Comparison of ENCODE assay signal across 8 cellular contexts in the genomic region with DNA sequence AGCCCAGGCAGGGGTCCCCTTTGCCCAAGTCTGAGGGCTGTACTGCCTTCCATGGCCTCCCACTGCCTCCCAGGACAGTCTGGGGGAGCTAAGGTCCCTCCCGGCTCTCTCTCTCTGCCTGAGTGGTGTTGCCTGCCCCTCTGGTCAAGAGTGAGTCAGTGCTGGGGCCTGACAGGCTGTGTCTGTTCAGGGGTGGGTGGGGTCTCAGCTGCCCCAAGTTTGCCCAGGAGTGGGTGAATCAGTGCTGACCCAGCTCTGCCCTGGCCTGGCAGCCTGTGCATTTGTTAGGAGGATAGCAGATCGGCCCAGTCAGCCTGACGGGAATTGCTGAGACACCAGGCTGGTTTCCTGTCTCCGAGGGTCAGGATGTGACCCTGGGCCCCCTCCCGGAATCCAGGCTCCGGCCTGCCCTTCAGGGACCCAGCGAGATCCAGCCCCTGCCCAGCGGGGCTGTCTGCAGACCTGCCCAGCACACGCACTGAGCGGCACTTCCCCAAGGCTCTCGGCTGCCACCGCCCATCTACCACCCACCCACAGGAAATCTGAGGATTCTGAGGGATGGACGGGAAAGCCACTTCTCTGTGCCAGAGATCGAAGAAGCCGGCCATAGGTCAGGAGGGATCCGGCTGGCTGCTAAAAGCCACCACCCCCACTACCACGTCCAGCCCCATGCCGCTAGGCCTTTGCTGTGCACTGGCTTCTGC. TPM values are rescaled to one million over a fixed set of nuclear protein-coding genes. Genes with fewer than 3 reads are reported as not detected.
DNase-seq lines count a peak whose midpoint lies in the region; ATAC-seq and TF ChIP-seq lines count a peak whose summit lies in the region.

No MANE protein-coding gene starts in this region.

- peaks cover 0 to 12% of the 10 kb centered on the region in 2 donors for H3K36me3 ChIP-seq in lung (ENCODE audit: control insufficient read depth in 2 of 2, insufficient read depth in 2 of 2, low read length in 2 of 2)
- H3K36me3 ChIP-seq in thyroid gland = no peaks in the 10 kb centered on the region
- H3K36me3 ChIP-seq in WERI-Rb-1 = no peaks in the 10 kb centered on the region

- peaks cover 16 to 27% of the 10 kb centered on the region in 2 donors for H3K4me1 ChIP-seq in lung (ENCODE audit: control insufficient read depth in 2 of 2, insufficient read depth in 2 of 2, low read length in 2 of 2)
- peaks cover 29 to 56% of the 10 kb centered on the region in 2 donors for H3K4me1 ChIP-seq in thyroid gland

- no peak for TF ChIP-seq POLR2A in thyroid gland (IDR thresholded peaks at IDR 0.05)

- no peak overlapping the region for H3K4me3 ChIP-seq in lung
- H3K4me3 ChIP-seq in thyroid gland (replicated peaks in 1 of 3) = no peak overlapping the region
- no peak overlapping the region for H3K4me3 ChIP-seq in WERI-Rb-1 (ENCODE audit: low read depth, low read length)

- TF ChIP-seq CTCF in lung (IDR thresholded peaks at IDR 0.05; ENCODE audit: control extremely low read depth, extremely low read depth) (no peak), thyroid gland (IDR thresholded peaks at IDR 0.05) (no peak), WERI-Rb-1 (IDR thresholded peaks at IDR 0.05; ENCODE audit: low read depth, low read length) (no peak)

- H3K27ac ChIP-seq in lung (ENCODE audit: low read depth in 1 of 2, low read length in 1 of 2) = peak overlapping the region; percentile 79 to 96
- peak overlapping the region; percentile 65 to 80 (median 75) for H3K27ac ChIP-seq in thyroid gland
- no peak overlapping the region for H3K27ac ChIP-seq in WERI-Rb-1

- peak; percentile 99 for DNase-seq in LHCN-M2 (ENCODE audit: low read depth)
- DNase-seq in dermis blood vessel endothelial cell = peak; percentile 98
- peak; percentile 79 for DNase-seq in lung (ENCODE audit: low spot score)
- DNase-seq in thyroid gland = peak; percentile 44 to 64
- DNase-seq in occipital lobe (lab: John Stamatoyannopoulos, UW) = no peak
- no peak for DNase-seq in DMS53 (lab: John Stamatoyannopoulos, UW)
- no peak for DNase-seq in WERI-Rb-1
- DNase-seq in stimulated activated CD4-positive, alpha-beta T cell treated with anti-CD3 and anti-CD28 coated beads, Interleukin-2, amount 100 ng/mL, for 48 hours = no peak

- WGBS in lung, 2 donors = 22 to 32% methylated on average over 18 of the region's 18 CpGs
- WGBS in thyroid gland, 2 donors = 60 to 65% methylated on average over 8 to 15 of the region's 18 CpGs

- intact Hi-C loops in thyroid gland (cut with DNase I) = no loop called here

- ATAC-seq in lung (ENCODE audit: insufficient read depth, low FRiP score) = peak; percentile 87

- H3K9me3 ChIP-seq in lung (ENCODE audit: control insufficient read depth in 2 of 2, insufficient read depth in 1 of 2, low read length in 1 of 2) = no peaks in the 10 kb centered on the region
- H3K9me3 ChIP-seq in thyroid gland = no peaks in the 10 kb centered on the region
- peaks cover 2% of the 10 kb centered on the region for H3K9me3 ChIP-seq in WERI-Rb-1 (ENCODE audit: severe bottlenecking)

- H3K27me3 ChIP-seq in lung (ENCODE audit: control insufficient read depth, insufficient read depth) (no peaks in the 10 kb centered on the region), thyroid gland (no peaks in the 10 kb centered on the region), WERI-Rb-1 (ENCODE audit: insufficient read depth, low read depth, severe bottlenecking) (no peaks in the 10 kb centered on the region)

RNA-seq across cellular contexts. Expression of gene ENG, which starts 15.9 kb away (rescaled TPM):
- total RNA-seq in LHCN-M2 (2014; rRNA removed) (47.5 and 48.3 TPM in 2 replicates), dermis blood vessel endothelial cell (84.2 and 165 TPM in 2 replicates), lung (100 to 1,000 TPM in 1 of 2 donors, 10 to 100 TPM in 1; 41.1 to 182 TPM), thyroid gland (100 to 1,000 TPM in 1 of 4 donors, 10 to 100 TPM in 3; 45.6 to 115 (median 51.1) TPM), occipital lobe (0.16 TPM)
- 83.5 TPM for polyA plus RNA-seq in LHCN-M2 (2012)
- 100 to 1,000 TPM in 1 of 2 donors, 10 to 100 TPM in 1; 80.7 to 317 TPM for polyA plus RNA-seq in lung

RNA-seq across cellular contexts. Expression of gene FPGS, which starts 35.8 kb away (rescaled TPM):
- 94.1 and 104 TPM in 2 replicates for total RNA-seq in LHCN-M2 (2014; rRNA removed)
- polyA plus RNA-seq in LHCN-M2 (2012) = 78.6 TPM
- 64.2 and 93.8 TPM in 2 replicates for total RNA-seq in dermis blood vessel endothelial cell
- 100 to 1,000 TPM in 1 of 2 donors, 10 to 100 TPM in 1; 42.5 to 115 TPM for total RNA-seq in lung
- 10 to 100 TPM; 89.6 to 97.6 TPM for polyA plus RNA-seq in lung
- total RNA-seq in thyroid gland = 10 to 100 TPM; 58.5 to 78.0 (median 62.1) TPM
- total RNA-seq in occipital lobe = 18.1 TPM

RNA-seq across cellular contexts. Expression of gene AK1, which starts 38.9 kb away (rescaled TPM):
- total RNA-seq in LHCN-M2 (2014; rRNA removed) = 75.1 and 85.0 TPM in 2 replicates
- 189 TPM for polyA plus RNA-seq in LHCN-M2 (2012)
- 22.0 and 42.2 TPM in 2 replicates for total RNA-seq in dermis blood vessel endothelial cell
- 100 to 1,000 TPM in 1 of 2 donors, 10 to 100 TPM in 1; 72.3 to 154 TPM for total RNA-seq in lung
- 100 to 1,000 TPM in 1 of 2 donors, 10 to 100 TPM in 1; 63.8 to 386 TPM for polyA plus RNA-seq in lung
- 10 to 100 TPM; 56.3 to 98.9 (median 86.3) TPM for total RNA-seq in thyroid gland
- 28.4 TPM for total RNA-seq in occipital lobe

RNA-seq across cellular contexts. Expression of gene CDK9, which starts 52.7 kb away (rescaled TPM):
- total RNA-seq in LHCN-M2 (2014; rRNA removed) = 36.6 and 37.0 TPM in 2 replicates
- polyA plus RNA-seq in LHCN-M2 (2012) = 39.8 TPM
- total RNA-seq in dermis blood vessel endothelial cell = 102 and 116 TPM in 2 replicates
- 10 to 100 TPM; 54.9 to 97.9 TPM for total RNA-seq in lung
- 10 to 100 TPM; 53.9 to 55.9 TPM for polyA plus RNA-seq in lung
- total RNA-seq in thyroid gland = 10 to 100 TPM; 47.5 to 85.2 (median 78.3) TPM
- 45.1 TPM for total RNA-seq in occipital lobe

Comparison
In these comparisons a context has a peak if more than half of its experiments do, and no peak if none do; other contexts are left out.
1. DNase-seq: peak in LHCN-M2 (single experiment), dermis blood vessel endothelial cell (single experiment), lung (single experiment) and thyroid gland (2 of 2); none in occipital lobe (single experiment), DMS53 (single experiment), WERI-Rb-1 (single experiment) and stimulated activated CD4-positive, alpha-beta T cell treated with anti-CD3 and anti-CD28 coated beads, Interleukin-2, amount 100 ng/mL, for 48 hours (0 of 2).
2. RNA of gene ENG, which starts 15.9 kb away (total RNA-seq): 41.1 to 182 TPM in lung, 84.2 to 165 TPM in dermis blood vessel endothelial cell, 45.6 to 115 TPM in thyroid gland and 47.5 to 48.3 TPM in LHCN-M2; 0.16 TPM in occipital lobe (single experiment); every median in the first group is over 10 times any median in the second.